In genomic region chr6:98433325-98433724, GRCh38 we compare ENCODE assay signal across 16 cellular contexts.
DNase-seq lines count a peak whose midpoint lies in the region; ATAC-seq and TF ChIP-seq lines count a peak whose summit lies in the region.
"Had no signal": no experiment of that assay in that cellular context is flagged by ENCODE, and none has a peak within 500 bp of the region (broad histone marks: within the 10 kb centered on the region; RNA-seq: fewer than 3 reads in every experiment).

No MANE protein-coding gene starts in this region.

- no peaks in the 10 kb centered on the region for H3K4me1 ChIP-seq in endodermal cell (ENCODE audit: control insufficient read depth, insufficient read depth, low read length)
- no peaks in the 10 kb centered on the region for H3K4me1 ChIP-seq in colonic mucosa
- no peaks in the 10 kb centered on the region for H3K4me1 ChIP-seq in adrenal gland (replicated peaks in 1 of 2)

- no peak for TF ChIP-seq POLR2A in adrenal gland (IDR thresholded peaks at IDR 0.05)

- H3K9me3 Mint-ChIP-seq in endodermal cell (peaks cover 14% of the 10 kb centered on the region), mesothelial cell of epicardium (peaks cover 16% of the 10 kb centered on the region)

- H3K4me3 Mint-ChIP-seq in endodermal cell (no peak overlapping the region), mesothelial cell of epicardium (no peak overlapping the region)
- H3K4me3 Mint-ChIP-seq: stimulated activated naive B cell treated with anti-CD40 and anti-IgM and Interleukin-4, amounts not matched to agents 10 μg/mL and 1 μg/mL and 100 μg/mL, for 72 hours had no signal

- TF ChIP-seq CTCF in endodermal cell (conservative IDR thresholded peaks at IDR 0.05), result no peak
- TF ChIP-seq CTCF in colonic mucosa (IDR thresholded peaks at IDR 0.05), result no peak
- TF ChIP-seq CTCF in adrenal gland (IDR thresholded peaks at IDR 0.05), result no peak
- no peak for TF ChIP-seq CTCF in mesothelial cell of epicardium (IDR thresholded peaks at IDR 0.05; ENCODE audit: unreplicated experiment)

- no peak for DNase-seq in endodermal cell
- DNase-seq in colonic mucosa, result no peak
- DNase-seq in adrenal gland, result no peak
- DNase-seq in mesothelial cell of epicardium (ENCODE audit: low spot score in 2 of 2, unreplicated experiment in 2 of 2), result no peak
- DNase-seq: activated CD4-positive, CD25-positive, alpha-beta regulatory T cell; activated T-cell treated with anti-CD3 and anti-CD28 coated beads, Interleukin-2, amount 50 U/mL, for 1 hour; effector CD8-positive, alpha-beta T cell; foreskin melanocyte; islet precursor cell; NCI-H2081; stimulated activated CD4-positive, alpha-beta T cell treated with anti-CD3 and anti-CD28 coated beads, Interleukin-2, amount 100 ng/mL, for 48 hours; stimulated activated naive B cell treated with anti-CD40 and anti-IgM and Interleukin-4, amounts not matched to agents 10 μg/mL and 1 μg/mL and 100 μg/mL, for 72 hours had no signal

- H3K36me3 ChIP-seq in endodermal cell (ENCODE audit: control insufficient read depth, insufficient read depth, low read length), result no peaks in the 10 kb centered on the region
- H3K36me3 ChIP-seq in colonic mucosa, result no peaks in the 10 kb centered on the region
- H3K36me3 ChIP-seq in adrenal gland (replicated peaks in 1 of 2), result no peaks in the 10 kb centered on the region

- no peaks in the 10 kb centered on the region for H3K36me3 Mint-ChIP-seq in endodermal cell (ENCODE audit: low read depth)
- no peaks in the 10 kb centered on the region for H3K36me3 Mint-ChIP-seq in mesothelial cell of epicardium
- H3K36me3 Mint-ChIP-seq: stimulated activated naive B cell treated with anti-CD40 and anti-IgM and Interleukin-4, amounts not matched to agents 10 μg/mL and 1 μg/mL and 100 μg/mL, for 72 hours had no signal

- H3K27me3 ChIP-seq in endodermal cell (ENCODE audit: control insufficient read depth, insufficient read depth, low read length, poor library complexity, severe bottlenecking), result no peaks in the 10 kb centered on the region
- H3K27me3 ChIP-seq in colonic mucosa, result no peaks in the 10 kb centered on the region
- no peaks in the 10 kb centered on the region for H3K27me3 ChIP-seq in adrenal gland

- H3K9me3 ChIP-seq in endodermal cell (ENCODE audit: control insufficient read depth, low read length) (peaks cover 5% of the 10 kb centered on the region), colonic mucosa (no peaks in the 10 kb centered on the region), adrenal gland (replicated peaks in 1 of 3) (no peaks in the 10 kb centered on the region)

- H3K27ac Mint-ChIP-seq in endodermal cell (no peak overlapping the region), mesothelial cell of epicardium (no peak overlapping the region)
- H3K27ac Mint-ChIP-seq: stimulated activated naive B cell treated with anti-CD40 and anti-IgM and Interleukin-4, amounts not matched to agents 10 μg/mL and 1 μg/mL and 100 μg/mL, for 72 hours had no signal

- H3K27ac ChIP-seq in endodermal cell (ENCODE audit: low read depth, low read length), result no peak overlapping the region
- no peak overlapping the region for H3K27ac ChIP-seq in colonic mucosa
- no peak overlapping the region for H3K27ac ChIP-seq in adrenal gland

- H3K4me1 Mint-ChIP-seq in endodermal cell, result peaks cover 6% of the 10 kb centered on the region
- no peaks in the 10 kb centered on the region for H3K4me1 Mint-ChIP-seq in mesothelial cell of epicardium
- H3K4me1 Mint-ChIP-seq: stimulated activated naive B cell treated with anti-CD40 and anti-IgM and Interleukin-4, amounts not matched to agents 10 μg/mL and 1 μg/mL and 100 μg/mL, for 72 hours had no signal

- H3K4me3 ChIP-seq in endodermal cell (ENCODE audit: low read length) (no peak overlapping the region), colonic mucosa (no peak overlapping the region), adrenal gland (no peak overlapping the region)

- ATAC-seq in GM18519 (IDR thresholded peaks at IDR 0.05; ENCODE audit: low FRiP score, unreplicated experiment) (peak; percentile 90), GM21381 (IDR thresholded peaks at IDR 0.05; ENCODE audit: unreplicated experiment) (peak; percentile 91), HG02885 (IDR thresholded peaks at IDR 0.05; ENCODE audit: poor library complexity, unreplicated experiment) (peak; percentile 77), HG03520 (IDR thresholded peaks at IDR 0.05; ENCODE audit: unreplicated experiment) (peak; percentile 90)
- ATAC-seq: stimulated activated naive B cell treated with anti-CD40 and anti-IgM and Interleukin-4, amounts not matched to agents 10 μg/mL and 1 μg/mL and 100 μg/mL, for 72 hours had no signal

- intact Hi-C loops in colonic mucosa (cut with DNase I), result no loop called here
- intact Hi-C loops in adrenal gland (cut with DNase I), result no loop called here

- H3K27me3 Mint-ChIP-seq in endodermal cell (ENCODE audit: insufficient read depth), result no peaks in the 10 kb centered on the region
- no peaks in the 10 kb centered on the region for H3K27me3 Mint-ChIP-seq in mesothelial cell of epicardium (ENCODE audit: low read depth)
- H3K27me3 Mint-ChIP-seq: stimulated activated naive B cell treated with anti-CD40 and anti-IgM and Interleukin-4, amounts not matched to agents 10 μg/mL and 1 μg/mL and 100 μg/mL, for 72 hours had no signal

- 83 to 92% methylated on average over 1 to 2 of the region's 2 CpGs for WGBS in endodermal cell (ENCODE audit: insufficient coverage in 1 of 2, insufficient read length in 1 of 2), 2 experiments
- WGBS in adrenal gland, 4 donors, result 62 to 71% (median 65%) methylated on average over 2 of the region's 2 CpGs

- H3K9ac ChIP-seq in endodermal cell (ENCODE audit: extremely low read depth, low read length, poor library complexity, severe bottlenecking) (no peak overlapping the region), colonic mucosa (ENCODE audit: low read depth in 2 of 2, low read length in 2 of 2) (no peak overlapping the region)
